ENCODE assay signal across 27 cellular contexts in the genomic region with DNA sequence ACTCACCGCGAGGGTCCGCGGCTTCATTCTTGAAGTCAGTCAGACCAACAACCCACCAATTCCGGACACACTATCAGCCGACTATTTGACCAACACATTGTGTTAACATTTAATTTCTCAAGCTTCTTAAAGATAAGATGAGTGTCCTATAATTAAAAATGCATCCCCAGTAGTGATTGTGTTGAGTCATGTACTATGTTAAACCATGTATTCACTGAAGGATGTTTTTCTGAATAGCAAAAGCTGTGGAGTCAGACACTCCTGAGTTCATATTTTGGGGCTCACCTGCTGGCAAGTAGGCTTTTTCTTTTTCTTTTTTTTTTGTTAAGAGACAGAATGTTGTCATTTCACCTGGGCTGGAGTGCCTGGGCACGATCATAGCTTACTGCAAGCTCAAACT.
"Had no signal": no experiment of that assay in that cellular context is flagged by ENCODE, and none has a peak within 500 bp of the region (broad histone marks: within the 10 kb centered on the region; RNA-seq: fewer than 3 reads in every experiment).

No MANE protein-coding gene starts in this region.

- H3K4me3 ChIP-seq: pancreas, prostate gland, right lobe of liver, sigmoid colon, stomach, tibial artery, transverse colon, upper lobe of right lung, uterus had no signal

- DNase-seq: naive B cell; naive thymus-derived CD8-positive, alpha-beta T cell; nucleus accumbens; pancreas; retina; right lobe of liver; sigmoid colon; small intestine; stimulated activated CD4-positive, alpha-beta T cell treated with anti-CD3 and anti-CD28 coated beads, Interleukin-15, amount 100 ng/mL, for 24 hours; stimulated activated CD4-positive, alpha-beta T cell treated with anti-CD3 and anti-CD28 coated beads, Interleukin-2, amount 100 ng/mL, for 24 hours; stimulated activated CD4-positive, alpha-beta T cell treated with anti-CD3 and anti-CD28 coated beads, Interleukin-2, amount 100 ng/mL, for 48 hours; stimulated activated CD4-positive, alpha-beta T cell treated with anti-CD3 and anti-CD28 coated beads, Interleukin-4, amount 100 ng/mL, for 24 hours; stimulated activated naive B cell treated with anti-CD40 and anti-IgM and Interleukin-4, amounts not matched to agents 10 μg/mL and 1 μg/mL and 100 μg/mL, for 72 hours; stimulated activated naive CD4-positive, alpha-beta T cell treated with Interleukin-2 at 50 U/mL for 16 hours; stomach; tibial artery; transverse colon; upper lobe of right lung; uterus had no signal

- H3K4me1 Mint-ChIP-seq: naive thymus-derived CD8-positive, alpha-beta T cell; neural crest cell; stimulated activated effector memory CD8-positive, alpha-beta T cell treated with anti-CD3 and anti-CD28 coated beads, Interleukin-12 subunit alpha, Interleukin-12 subunit beta, amount 100 ng/mL, for 72 hours had no signal

- H3K4me1 ChIP-seq: pancreas, prostate gland, right lobe of liver, sigmoid colon, tibial artery, transverse colon, upper lobe of right lung, uterus had no signal

- H3K36me3 Mint-ChIP-seq: naive thymus-derived CD8-positive, alpha-beta T cell; natural killer cell treated with Interleukin-12 subunit alpha and Interleukin-12 subunit beta and Interleukin-15 and Interleukin-18, amount 100 ng/mL, for 72 hours; stimulated activated effector memory CD8-positive, alpha-beta T cell treated with anti-CD3 and anti-CD28 coated beads, Interleukin-12 subunit alpha, Interleukin-12 subunit beta, amount 100 ng/mL, for 72 hours had no signal

- H3K27ac Mint-ChIP-seq: naive thymus-derived CD8-positive, alpha-beta T cell; natural killer cell treated with Interleukin-12 subunit alpha and Interleukin-12 subunit beta and Interleukin-15 and Interleukin-18, amount 100 ng/mL, for 72 hours; stimulated activated effector memory CD8-positive, alpha-beta T cell treated with anti-CD3 and anti-CD28 coated beads, Interleukin-12 subunit alpha, Interleukin-12 subunit beta, amount 100 ng/mL, for 72 hours; stimulated activated naive B cell treated with anti-CD40 and anti-IgM and Interleukin-4, amounts not matched to agents 10 μg/mL and 1 μg/mL and 100 μg/mL, for 72 hours; stimulated activated naive CD8-positive, alpha-beta T cell treated with anti-CD3 and anti-CD28 coated beads, Interleukin-15, Interleukin-2, amounts not matched to agents 100 ng/mL and 50 ng/mL, for 24 hours; type B pancreatic cell had no signal

- ATAC-seq: naive thymus-derived CD8-positive, alpha-beta T cell; natural killer cell treated with Interleukin-12 subunit alpha and Interleukin-12 subunit beta and Interleukin-15 and Interleukin-18, amount 100 ng/mL, for 72 hours; pancreas; right cardiac atrium; right lobe of liver; stimulated activated effector memory CD8-positive, alpha-beta T cell treated with anti-CD3 and anti-CD28 coated beads, Interleukin-12 subunit alpha, Interleukin-12 subunit beta, amount 100 ng/mL, for 72 hours; stimulated activated naive B cell treated with anti-CD40 and anti-IgM and Interleukin-4, amounts not matched to agents 10 μg/mL and 1 μg/mL and 100 μg/mL, for 72 hours; upper lobe of right lung had no signal

- H3K27me3 ChIP-seq: neutrophil, pancreas, right lobe of liver, sigmoid colon, stomach, tibial artery, transverse colon, upper lobe of right lung, uterus had no signal

- H3K9me3 Mint-ChIP-seq: natural killer cell treated with Interleukin-12 subunit alpha and Interleukin-12 subunit beta and Interleukin-15 and Interleukin-18, amount 100 ng/mL, for 72 hours; stimulated activated naive CD8-positive, alpha-beta T cell treated with anti-CD3 and anti-CD28 coated beads, Interleukin-15, Interleukin-2, amounts not matched to agents 100 ng/mL and 50 ng/mL, for 24 hours had no signal

- H3K36me3 ChIP-seq: neutrophil, pancreas, prostate gland, right lobe of liver, sigmoid colon, stomach, tibial artery, transverse colon, upper lobe of right lung, uterus had no signal

- H3K4me3 Mint-ChIP-seq: naive B cell; naive thymus-derived CD8-positive, alpha-beta T cell; natural killer cell treated with Interleukin-12 subunit alpha and Interleukin-12 subunit beta and Interleukin-15 and Interleukin-18, amount 100 ng/mL, for 72 hours; neural crest cell; stimulated activated effector memory CD8-positive, alpha-beta T cell treated with anti-CD3 and anti-CD28 coated beads, Interleukin-12 subunit alpha, Interleukin-12 subunit beta, amount 100 ng/mL, for 72 hours; stimulated activated naive B cell treated with anti-CD40 and anti-IgM and Interleukin-4, amounts not matched to agents 10 μg/mL and 1 μg/mL and 100 μg/mL, for 72 hours; stimulated activated naive CD8-positive, alpha-beta T cell treated with anti-CD3 and anti-CD28 coated beads, Interleukin-15, Interleukin-2, amounts not matched to agents 100 ng/mL and 50 ng/mL, for 24 hours; type B pancreatic cell had no signal

- H3K27me3 Mint-ChIP-seq: naive B cell; natural killer cell treated with Interleukin-12 subunit alpha and Interleukin-12 subunit beta and Interleukin-15 and Interleukin-18, amount 100 ng/mL, for 72 hours; stimulated activated naive B cell treated with anti-CD40 and anti-IgM and Interleukin-4, amounts not matched to agents 10 μg/mL and 1 μg/mL and 100 μg/mL, for 72 hours; stimulated activated naive CD8-positive, alpha-beta T cell treated with anti-CD3 and anti-CD28 coated beads, Interleukin-15, Interleukin-2, amounts not matched to agents 100 ng/mL and 50 ng/mL, for 24 hours; type B pancreatic cell had no signal

- H3K27ac ChIP-seq: neutrophil, pancreas, prostate gland, right lobe of liver, sigmoid colon, stomach, tibial artery, transverse colon, upper lobe of right lung, uterus had no signal

- H3K9me3 ChIP-seq: neutrophil, pancreas, prostate gland, right lobe of liver, sigmoid colon, tibial artery, transverse colon, upper lobe of right lung, uterus had no signal
